ENCODE assay signal across 16 cellular contexts in genomic region chr2:162328424-162329157, GRCh38. TPM values are rescaled to one million over a fixed set of nuclear protein-coding genes. Genes with fewer than 3 reads are reported as not detected.
DNase-seq lines count a peak whose midpoint lies in the region; ATAC-seq and TF ChIP-seq lines count a peak whose summit lies in the region.
"Had no signal": no experiment of that assay in that cellular context is flagged by ENCODE, and none has a peak within 500 bp of the region (broad histone marks: within the 10 kb centered on the region; RNA-seq: fewer than 3 reads in every experiment).

No MANE protein-coding gene starts in this region.

- H3K4me1 Mint-ChIP-seq in CD14-positive monocyte = peaks cover 20% of the 10 kb centered on the region
- H3K4me1 Mint-ChIP-seq in CD8-positive, alpha-beta memory T cell = peaks cover 0 to 4% (median 0%) of the 10 kb centered on the region in 3 donors

- no peaks in the 10 kb centered on the region for H3K27me3 ChIP-seq in CD8-positive, alpha-beta memory T cell (ENCODE audit: insufficient read depth, low read length, poor library complexity, severe bottlenecking)
- H3K27me3 ChIP-seq: adrenal gland, gastroesophageal sphincter, tibial nerve had no signal

- intact Hi-C loops in CD14-positive monocyte (cut with micrococcal nuclease) = no loop called here

- no peak overlapping the region for H3K4me3 ChIP-seq in CD8-positive, alpha-beta memory T cell (ENCODE audit: low read length)
- H3K4me3 ChIP-seq: adrenal gland, gastroesophageal sphincter, lower lobe of right lung, SK-N-MC, tibial nerve had no signal

- no peaks in the 10 kb centered on the region for H3K4me1 ChIP-seq in CD8-positive, alpha-beta memory T cell (ENCODE audit: insufficient read depth, low read length)
- H3K4me1 ChIP-seq: adrenal gland, gastroesophageal sphincter, lower lobe of right lung, tibial nerve had no signal

- H3K27ac Mint-ChIP-seq in CD14-positive monocyte = peak overlapping the region in 2 of 7 donors; percentile 0 to 60
- H3K27ac Mint-ChIP-seq in CD8-positive, alpha-beta memory T cell = no peak overlapping the region
- H3K27ac Mint-ChIP-seq: activated CD4-positive, alpha-beta memory T cell treated with anti-CD3 and anti-CD28 coated beads, Interleukin-2, amount 10 ng/mL, durations not matched to agents 7 days and 5 days had no signal

- H3K27ac ChIP-seq in CD8-positive, alpha-beta memory T cell (ENCODE audit: low read depth, low read length) = no peak overlapping the region
- H3K27ac ChIP-seq: adrenal gland, gastroesophageal sphincter, lower lobe of right lung, SK-N-MC, tibial nerve had no signal

- POLR2A ChIA-PET in CD8-positive, alpha-beta memory T cell (lab: Charles Lee) = no interaction called here

- DNase-seq in CD14-positive monocyte (ENCODE audit: low spot score) (no peak), globus pallidus (ENCODE audit: low spot score) (no peak), NCI-H2227 treated with DMSO at 0.1 percent for 48 hours (lab: John Stamatoyannopoulos, UW) (no peak)
- no peak for DNase-seq in activated naive CD4-positive, alpha-beta T cell treated with anti-CD3 and anti-CD28 coated beads, Interleukin-2, amount 50 U/mL, for 16 hours
- no peak for DNase-seq in CD8-positive, alpha-beta memory T cell
- DNase-seq: activated CD4-positive, alpha-beta memory T cell treated with anti-CD3 and anti-CD28 coated beads, Interleukin-2, amount 10 ng/mL, durations not matched to agents 7 days and 5 days; adrenal gland; lower lobe of right lung; NCI-H524 treated with DMSO at 0.1 percent for 48 hours had no signal

- no peaks in the 10 kb centered on the region for H3K9me3 ChIP-seq in CD8-positive, alpha-beta memory T cell (ENCODE audit: low read length)
- H3K9me3 ChIP-seq: adrenal gland, gastroesophageal sphincter, lower lobe of right lung, tibial nerve had no signal

- CTCF ChIA-PET in CD8-positive, alpha-beta memory T cell (lab: Charles Lee) = interaction anchor here (1.0 to 1.2 kb wide), 2 partner anchors 10 to 14 kb away, joined by 3 to 4 read pairs; partner anchors contain the start of gene IFIH1

- H3K36me3 ChIP-seq in CD8-positive, alpha-beta memory T cell (ENCODE audit: insufficient read depth, low read length) = no peaks in the 10 kb centered on the region
- H3K36me3 ChIP-seq: adrenal gland, gastroesophageal sphincter, lower lobe of right lung had no signal

- no peaks in the 10 kb centered on the region for H3K36me3 Mint-ChIP-seq in CD14-positive monocyte
- H3K36me3 Mint-ChIP-seq in CD8-positive, alpha-beta memory T cell = peaks cover 0 to 4% (median 0%) of the 10 kb centered on the region in 3 donors

- H3K9me3 Mint-ChIP-seq in CD14-positive monocyte = peaks cover 0 to 2% (median 0%) of the 10 kb centered on the region in 7 donors
- peaks cover 0 to 2% (median 0%) of the 10 kb centered on the region in 5 donors for H3K9me3 Mint-ChIP-seq in CD8-positive, alpha-beta memory T cell
- H3K9me3 Mint-ChIP-seq: activated CD4-positive, alpha-beta memory T cell treated with anti-CD3 and anti-CD28 coated beads, Interleukin-2, amount 10 ng/mL, durations not matched to agents 7 days and 5 days had no signal

- ATAC-seq in GM19035 (IDR thresholded peaks at IDR 0.05; ENCODE audit: unreplicated experiment) = peak; percentile 76
- peak; percentile 49 for ATAC-seq in HG02642 (IDR thresholded peaks at IDR 0.05; ENCODE audit: poor library complexity, unreplicated experiment)
- peak; percentile 41 for ATAC-seq in HG03442 (IDR thresholded peaks at IDR 0.05; ENCODE audit: unreplicated experiment)
- ATAC-seq: gastroesophageal sphincter, HCT116, lower lobe of right lung had no signal

- no peak for TF ChIP-seq CTCF in CD14-positive monocyte (IDR thresholded peaks at IDR 0.05)

- peak overlapping the region; percentile 31 to 37 for H3K4me3 Mint-ChIP-seq in CD14-positive monocyte
- H3K4me3 Mint-ChIP-seq in CD8-positive, alpha-beta memory T cell = peak overlapping the region in 1 of 7 donors; percentile 21
- H3K4me3 Mint-ChIP-seq: activated CD4-positive, alpha-beta memory T cell treated with anti-CD3 and anti-CD28 coated beads, Interleukin-2, amount 10 ng/mL, durations not matched to agents 7 days and 5 days had no signal

- H3K27me3 Mint-ChIP-seq in CD14-positive monocyte (ENCODE audit: low read depth in 3 of 3) = peaks cover 0 to 2% (median 1%) of the 10 kb centered on the region in 3 donors
- H3K27me3 Mint-ChIP-seq in CD8-positive, alpha-beta memory T cell = no peaks in the 10 kb centered on the region
- H3K27me3 Mint-ChIP-seq: activated CD4-positive, alpha-beta memory T cell treated with anti-CD3 and anti-CD28 coated beads, Interleukin-2, amount 10 ng/mL, durations not matched to agents 7 days and 5 days had no signal

RNA-seq across cellular contexts. Expression of gene IFIH1, which starts 10.1 kb away (rescaled TPM):
- 10 to 100 TPM; 11.6 to 17.1 TPM for polyA plus RNA-seq in CD14-positive monocyte
- total RNA-seq in CD8-positive, alpha-beta memory T cell = 10 to 100 TPM; 16.8 to 17.9 TPM
- 19.7 TPM for polyA plus RNA-seq in CD8-positive, alpha-beta memory T cell

RNA-seq across cellular contexts. Expression of gene GCA, which starts 15.3 kb away (rescaled TPM):
- polyA plus RNA-seq in CD14-positive monocyte = 100 to 1,000 TPM; 400 to 441 TPM
- total RNA-seq in CD8-positive, alpha-beta memory T cell = 10 to 100 TPM; 15.2 to 15.8 TPM
- 14.0 TPM for polyA plus RNA-seq in CD8-positive, alpha-beta memory T cell

Comparison
In these comparisons a context has a peak if more than half of its experiments do, and no peak if none do; other contexts are left out.
1. RNA of gene GCA, which starts 15.3 kb away (polyA plus RNA-seq): 400 to 441 TPM in CD14-positive monocyte; 14.0 TPM in CD8-positive, alpha-beta memory T cell (single experiment); every median in the first group is over 10 times any median in the second.
2. Peak in every context shown above with its lines, with median percentiles within 50 percentile points of each other: ATAC-seq.